1 cellular context compared by ENCODE assay signal in genomic region chr1:179881642-179882252, GRCh38.
TF ChIP-seq lines count a peak whose summit lies in the region.

No MANE protein-coding gene starts in this region.

TF ChIP-seq in K562, 482 proteins besides CTCF, POLR2A, EP300 and RAD21 (continued from another document and continues in another):
- TF ChIP-seq SMAD2 (IDR thresholded peaks at IDR 0.05; ENCODE audit: low read depth, low read length), result no peak
- peak; percentile 63; the same call in 1 of the 2 replicates for TF ChIP-seq HDAC2 (IDR thresholded peaks at IDR 0.05)
- no peak for TF ChIP-seq ILK (tag; IDR thresholded peaks at IDR 0.05; ENCODE audit: borderline replicate concordance, low read depth)
- no peak for TF ChIP-seq LARP7 (IDR thresholded peaks at IDR 0.05)
- no peak for TF ChIP-seq EGR1 (conservative IDR thresholded peaks at IDR 0.05)
- peak; percentile 92 for TF ChIP-seq PRDM10 (IDR thresholded peaks at IDR 0.05; ENCODE audit: partially characterized antibody)
- 0 out of 2 replicates have a peak, but pooled peaks have one; percentile 67 for TF ChIP-seq ZNF347 (CRISPR knock-in tag; IDR thresholded peaks at IDR 0.05; ENCODE audit: low read depth)
- TF ChIP-seq MGA (IDR thresholded peaks at IDR 0.05), result peak; percentile 61; the same call in 1 of the 2 replicates
- 0 out of 2 replicates have a peak, but pooled peaks have one; percentile 82 for TF ChIP-seq HDGF (IDR thresholded peaks at IDR 0.05)
- 0 out of 2 replicates have a peak, but pooled peaks have one; percentile 17 for TF ChIP-seq ETV1 (tag; conservative IDR thresholded peaks at IDR 0.05; ENCODE audit: low read depth)
- no peak for TF ChIP-seq GTF2F1 (IDR thresholded peaks at IDR 0.05; ENCODE audit: low read depth, low read length)
- peak; percentile 72; the same call in 1 of the 2 replicates for TF ChIP-seq TAF7 (tag; IDR thresholded peaks at IDR 0.05)
- TF ChIP-seq ARID1B (IDR thresholded peaks at IDR 0.05), result peak; percentile 34
- TF ChIP-seq ZNF224 (CRISPR knock-in tag; IDR thresholded peaks at IDR 0.05), result peak; percentile 81; the same call in 1 of the 2 replicates
- TF ChIP-seq CC2D1A (IDR thresholded peaks at IDR 0.05), result peak; percentile 13; the same call in 1 of the 2 replicates
- 0 out of 2 replicates have a peak, but pooled peaks have one; percentile 44 for TF ChIP-seq IFI16 (CRISPR knock-in tag; IDR thresholded peaks at IDR 0.05)
- no peak for TF ChIP-seq GMEB1 (CRISPR knock-in tag; IDR thresholded peaks at IDR 0.05)
- TF ChIP-seq ZNF77 (CRISPR knock-in tag; IDR thresholded peaks at IDR 0.05), result no peak
- TF ChIP-seq BRF1 (IDR thresholded peaks at IDR 0.05; ENCODE audit: borderline replicate concordance, extremely low read depth, insufficient read length), result no peak
- 0 out of 4 replicates have a peak, but pooled peaks of 1 of the 2 experiments have one; percentile 1 for TF ChIP-seq TBL1XR1 (IDR thresholded peaks at IDR 0.05; ENCODE audit: low read length in 2 of 2)
- no peak for TF ChIP-seq FOXO4 (CRISPR knock-in tag; IDR thresholded peaks at IDR 0.05)
- TF ChIP-seq MAZ (CRISPR knock-in tag; conservative IDR thresholded peaks at IDR 0.05 in 1 of 2, IDR thresholded peaks at IDR 0.05 in 1 of 2), result no peak
- TF ChIP-seq IRF9 (tag; IDR thresholded peaks at IDR 0.05), result no peak
- TF ChIP-seq HOXB6 (CRISPR knock-in tag; IDR thresholded peaks at IDR 0.05; ENCODE audit: borderline replicate concordance), result 0 out of 2 replicates have a peak, but pooled peaks have one; percentile 30
- 0 out of 2 replicates have a peak, but pooled peaks have one; percentile 41 for TF ChIP-seq HIVEP1 (CRISPR knock-in tag; IDR thresholded peaks at IDR 0.05)
- TF ChIP-seq ZBTB49 (CRISPR knock-in tag; IDR thresholded peaks at IDR 0.05; ENCODE audit: borderline replicate concordance), result 0 out of 2 replicates have a peak, but pooled peaks have one; percentile 36
- TF ChIP-seq KLF10 (CRISPR knock-in tag; IDR thresholded peaks at IDR 0.05), result no peak
- TF ChIP-seq NKRF (IDR thresholded peaks at IDR 0.05; ENCODE audit: borderline replicate concordance), result peak; percentile 78
- no peak for TF ChIP-seq ZNF174 (CRISPR knock-in tag; IDR thresholded peaks at IDR 0.05)
- TF ChIP-seq FOXA3 (CRISPR knock-in tag; conservative IDR thresholded peaks at IDR 0.05 in 1 of 2, IDR thresholded peaks at IDR 0.05 in 1 of 2), result peak in 1 of 2 experiments; percentile 15; a peak in 1 of 4 replicates
- TF ChIP-seq MEF2D (tag; conservative IDR thresholded peaks at IDR 0.05; ENCODE audit: low read depth), result 0 out of 2 replicates have a peak, but pooled peaks have one; percentile 6
- no peak for TF ChIP-seq XRCC3 (IDR thresholded peaks at IDR 0.05)
- TF ChIP-seq NEUROD1 (IDR thresholded peaks at IDR 0.05; ENCODE audit: borderline replicate concordance, low read depth, low read length, partially characterized antibody), result no peak
- peak in 1 of 2 experiments; percentile 79; a peak in 1 of 4 replicates for TF ChIP-seq HDAC1 (IDR thresholded peaks at IDR 0.05)
